ENCODE assay signal across 26 cellular contexts in the genomic region with DNA sequence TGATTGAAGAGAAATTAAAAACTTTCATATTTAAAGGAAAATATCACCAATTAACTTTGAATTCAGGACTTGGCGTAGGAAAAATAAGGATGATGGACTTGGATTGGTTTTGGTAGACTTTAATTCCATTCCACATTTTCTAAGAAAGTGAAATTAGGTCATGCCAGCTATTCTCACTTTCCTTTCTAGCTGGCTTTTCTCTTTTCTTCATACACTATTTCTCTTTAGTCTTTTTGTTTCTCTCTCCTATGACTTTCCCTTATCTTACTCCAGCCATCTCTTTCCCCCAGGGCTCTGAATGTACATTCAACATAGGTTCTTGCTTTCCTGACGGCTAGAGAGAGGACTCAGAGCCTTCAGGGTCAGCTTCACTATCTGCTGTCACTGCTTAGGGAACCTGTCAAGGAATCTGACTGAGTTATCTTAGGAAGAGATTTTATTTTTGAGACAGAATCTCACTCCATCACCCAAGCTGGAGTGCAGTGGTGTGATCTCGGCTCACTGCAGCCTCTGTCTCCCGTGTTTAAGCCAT.
DNase-seq lines count a peak whose midpoint lies in the region; FAIRE-seq and TF ChIP-seq lines count a peak whose summit lies in the region.
"Had no signal": no experiment of that assay in that cellular context is flagged by ENCODE, and none has a peak within 500 bp of the region (broad histone marks: within the 10 kb centered on the region; RNA-seq: fewer than 3 reads in every experiment).

No MANE protein-coding gene starts in this region.

- intact Hi-C loops in PC-9 (cut with micrococcal nuclease; ENCODE audit: unreplicated experiment), result no loop called here
- intact Hi-C loops in head of caudate nucleus (cut with DNase I), result no loop called here
- intact Hi-C loops in left ventricle myocardium inferior (cut with micrococcal nuclease), result no loop called here

- H4K20me1 ChIP-seq in PC-9 (ENCODE audit: insufficient read depth) (no peaks in the 10 kb centered on the region), osteoblast (ENCODE audit: insufficient read depth, low read length) (no peaks in the 10 kb centered on the region)
- H4K20me1 ChIP-seq: BLaER1 treated with 17β-estradiol and CSF1 and Interleukin-3, amounts not matched to agents 10 nM and 100 nM had no signal

- H3K4me1 ChIP-seq in PC-9 (replicated peaks; ENCODE audit: insufficient read depth) (no peaks in the 10 kb centered on the region), osteoblast (ENCODE audit: insufficient read depth, low read length) (no peaks in the 10 kb centered on the region), left ventricle myocardium inferior (no peaks in the 10 kb centered on the region)
- H3K4me1 ChIP-seq: A549; BE2C; BLaER1 treated with 17β-estradiol and CSF1 and Interleukin-3, amounts not matched to agents 10 nM and 100 nM had no signal

- no peaks in the 10 kb centered on the region for H3K27me3 Mint-ChIP-seq in progenitor cell of endocrine pancreas
- H3K27me3 Mint-ChIP-seq: CD4-positive, alpha-beta T cell had no signal

- DNase-seq in D721Med (ENCODE audit: insufficient read length, low spot score), result no peak
- no peak for DNase-seq in PC-9
- DNase-seq in islet precursor cell, result peak; percentile 67
- no peak for DNase-seq in progenitor cell of endocrine pancreas (ENCODE audit: low spot score, unreplicated experiment)
- no peak for DNase-seq in head of caudate nucleus
- no peak for DNase-seq in osteoblast (ENCODE audit: insufficient read length, low spot score, missing footprints)
- DNase-seq in left ventricle myocardium inferior, result no peak
- DNase-seq: 8988T; ACHN; AML-193; BE2C; Calu3; CD4-positive, alpha-beta T cell; COR-L47; DMS153; DND-41; GF-D8; GM23248; H7; HCEC 1CT had no signal

- no peak overlapping the region for H3K4me3 Mint-ChIP-seq in progenitor cell of endocrine pancreas (ENCODE audit: low read depth)
- H3K4me3 Mint-ChIP-seq: CD14-positive monocyte; CD4-positive, alpha-beta T cell had no signal

- H2AFZ ChIP-seq in PC-9 (0 out of 2 replicates have a peak overlapping the region, but pooled peaks have one; percentile 14), osteoblast (ENCODE audit: low read length) (no peak overlapping the region)
- H2AFZ ChIP-seq: GM23248 had no signal

- peak; percentile 81 for FAIRE-seq in D721Med (lab: Jason Lieb, UNC)
- FAIRE-seq: A549, GM12891, GM18507, H1 had no signal

- H3K27ac ChIP-seq in PC-9, result no peak overlapping the region
- H3K27ac ChIP-seq in osteoblast (ENCODE audit: low read depth, low read length), result no peak overlapping the region
- H3K27ac ChIP-seq in left ventricle myocardium inferior (replicated peaks), result no peak overlapping the region
- H3K27ac ChIP-seq: A549; BLaER1 treated with 17β-estradiol and CSF1 and Interleukin-3, amounts not matched to agents 10 nM and 100 nM; GM23248 had no signal

- H3K9me3 ChIP-seq in PC-9 (ENCODE audit: insufficient read depth, low read depth), result no peaks in the 10 kb centered on the region
- no peaks in the 10 kb centered on the region for H3K9me3 ChIP-seq in osteoblast (ENCODE audit: low read depth, low read length)
- H3K9me3 ChIP-seq in left ventricle myocardium inferior (replicated peaks), result no peaks in the 10 kb centered on the region
- H3K9me3 ChIP-seq: A549; BE2C; BLaER1 treated with 17β-estradiol and CSF1 and Interleukin-3, amounts not matched to agents 10 nM and 100 nM had no signal

- H3F3A ChIP-seq in PC-9 (ENCODE audit: insufficient read depth, low read depth), result no peaks in the 10 kb centered on the region

- POLR2A ChIA-PET in PC-9 (lab: Charles Lee; ENCODE audit: unreplicated experiment), result no interaction called here

- no TSS peak for BruUV-seq in PC-9 (replicated peaks; lab: Mats Ljungman, UMichigan)

- H3K27me3 ChIP-seq in PC-9 (ENCODE audit: insufficient read depth, low read depth) (no peaks in the 10 kb centered on the region), osteoblast (ENCODE audit: insufficient read depth, low read length) (no peaks in the 10 kb centered on the region), left ventricle myocardium inferior (ENCODE audit: low read depth) (no peaks in the 10 kb centered on the region)
- H3K27me3 ChIP-seq: BE2C; BLaER1 treated with 17β-estradiol and CSF1 and Interleukin-3, amounts not matched to agents 10 nM and 100 nM had no signal

- H3K4me2 ChIP-seq in PC-9, result no peak overlapping the region
- H3K4me2 ChIP-seq in osteoblast (ENCODE audit: insufficient read depth, low read length), result no peak overlapping the region
- H3K4me2 ChIP-seq: A549; BLaER1 treated with 17β-estradiol and CSF1 and Interleukin-3, amounts not matched to agents 10 nM and 100 nM had no signal

- peaks cover 25% of the 10 kb centered on the region for H3K4me1 Mint-ChIP-seq in progenitor cell of endocrine pancreas (ENCODE audit: low read depth)
- H3K4me1 Mint-ChIP-seq: CD14-positive monocyte had no signal

- no peaks in the 10 kb centered on the region for H3K36me3 ChIP-seq in PC-9 (ENCODE audit: low read depth)
- no peaks in the 10 kb centered on the region for H3K36me3 ChIP-seq in osteoblast (ENCODE audit: insufficient read depth, low read length)
- no peaks in the 10 kb centered on the region for H3K36me3 ChIP-seq in left ventricle myocardium inferior
- H3K36me3 ChIP-seq: BE2C; BLaER1 treated with 17β-estradiol and CSF1 and Interleukin-3, amounts not matched to agents 10 nM and 100 nM had no signal

- CTCF ChIA-PET in PC-9 (lab: Charles Lee), result no interaction called here

- no peaks in the 10 kb centered on the region for H3K9me3 Mint-ChIP-seq in progenitor cell of endocrine pancreas (ENCODE audit: low read depth)
- H3K9me3 Mint-ChIP-seq: CD4-positive, alpha-beta T cell had no signal

- H3K79me2 ChIP-seq in PC-9 (ENCODE audit: low read depth) (no peaks in the 10 kb centered on the region), osteoblast (ENCODE audit: insufficient read depth, low read length) (no peaks in the 10 kb centered on the region)

- peaks cover 8% of the 10 kb centered on the region for H3K36me3 Mint-ChIP-seq in progenitor cell of endocrine pancreas (ENCODE audit: insufficient read depth)
- H3K36me3 Mint-ChIP-seq: CD14-positive monocyte had no signal

- H3K4me3 ChIP-seq in PC-9 (no peak overlapping the region), osteoblast (ENCODE audit: insufficient read depth, low read length) (no peak overlapping the region), left ventricle myocardium inferior (no peak overlapping the region)
- H3K4me3 ChIP-seq: A549; BLaER1 treated with 17β-estradiol and CSF1 and Interleukin-3, amounts not matched to agents 10 nM and 100 nM; GM23248 had no signal

- TF ChIP-seq CTCF in D721Med (IDR thresholded peaks at IDR 0.05; ENCODE audit: insufficient read depth, missing control alignments) (no peak), PC-9 (conservative IDR thresholded peaks at IDR 0.05) (no peak), progenitor cell of endocrine pancreas (IDR thresholded peaks at IDR 0.05; ENCODE audit: unreplicated experiment) (no peak), osteoblast (IDR thresholded peaks at IDR 0.05; ENCODE audit: extremely low read depth, low read depth, low read length) (no peak), left ventricle myocardium inferior (IDR thresholded peaks at IDR 0.05; ENCODE audit: borderline replicate concordance) (no peak)

- H3K27ac Mint-ChIP-seq in progenitor cell of endocrine pancreas, result peak overlapping the region; percentile 60
- H3K27ac Mint-ChIP-seq: CD4-positive, alpha-beta T cell had no signal

- no peaks in the 10 kb centered on the region for H3K9me2 ChIP-seq in PC-9 (ENCODE audit: insufficient read depth)
